In the genomic region with DNA sequence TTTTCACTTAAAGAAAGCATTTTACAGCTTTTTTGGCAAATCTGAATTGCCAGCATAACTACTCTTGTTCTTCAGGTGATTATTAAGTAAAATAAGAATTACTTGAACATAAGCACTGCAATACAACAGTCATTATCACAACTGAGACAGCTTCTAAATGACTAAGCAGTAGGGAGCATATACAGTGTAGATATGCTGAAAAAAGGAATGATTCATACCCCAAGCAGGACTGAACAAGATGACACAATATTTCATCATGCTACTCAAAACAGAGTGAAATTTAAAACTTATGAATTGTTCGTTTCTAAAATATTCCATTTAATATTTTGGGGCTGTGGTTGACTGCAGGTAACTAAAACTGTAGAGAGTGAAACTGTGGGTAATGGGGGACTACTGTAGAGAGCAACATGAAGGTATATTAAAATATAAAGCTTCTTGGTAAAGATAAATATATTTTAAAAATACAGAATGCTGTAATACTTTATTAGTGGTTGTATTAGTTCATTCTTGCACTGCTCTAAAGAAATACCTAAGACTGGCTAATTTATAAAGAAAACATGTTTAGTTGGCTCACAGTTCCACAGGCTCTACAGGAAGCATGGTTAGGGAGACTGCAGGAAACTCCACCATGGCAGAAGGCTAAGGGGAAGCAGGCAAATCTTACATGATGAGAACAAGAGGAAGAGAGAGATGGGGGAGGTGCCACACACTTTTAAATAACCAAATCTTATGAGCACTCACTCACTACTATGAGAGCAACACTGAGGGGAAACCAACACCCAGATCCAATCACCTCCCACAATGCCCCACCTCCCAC, we compare ENCODE assay signal across 9 cellular contexts.
DNase-seq lines count a peak whose midpoint lies in the region; ATAC-seq lines count a peak whose summit lies in the region.
"Had no signal": no experiment of that assay in that cellular context is flagged by ENCODE, and none has a peak within 500 bp of the region (broad histone marks: within the 10 kb centered on the region; RNA-seq: fewer than 3 reads in every experiment).

No MANE protein-coding gene starts in this region.

- H3K27ac Mint-ChIP-seq in activated T-helper 17 cell treated with anti-CD3 and anti-CD28 coated beads, Interleukin-2, amount 50 U/mL, for 72 hours = no peak overlapping the region
- H3K27ac Mint-ChIP-seq: activated B cell treated with CpG ODN at 0.5 μM for 24 hours had no signal

- peaks cover 6% of the 10 kb centered on the region for H3K27me3 Mint-ChIP-seq in activated T-helper 17 cell treated with anti-CD3 and anti-CD28 coated beads, Interleukin-2, amount 50 U/mL, for 72 hours
- H3K27me3 Mint-ChIP-seq: activated B cell treated with CpG ODN at 0.5 μM for 24 hours had no signal

- DNase-seq in skeletal muscle cell (ENCODE audit: low read depth) = peak; percentile 73
- DNase-seq in inferior parietal cortex (ENCODE audit: extremely low spot score) = no peak
- no peak for DNase-seq in HK-2 (ENCODE audit: unreplicated experiment)
- DNase-seq: activated B cell treated with CpG ODN at 0.5 μM for 24 hours, NCI-H187 had no signal

- ATAC-seq in GM18873 (IDR thresholded peaks at IDR 0.05; ENCODE audit: low FRiP score, unreplicated experiment) (peak; percentile 61), HG03280 (IDR thresholded peaks at IDR 0.05; ENCODE audit: unreplicated experiment) (peak; percentile 55), GM19455 (IDR thresholded peaks at IDR 0.05; ENCODE audit: unreplicated experiment) (no peak)
- ATAC-seq in activated T-helper 17 cell treated with anti-CD3 and anti-CD28 coated beads, Interleukin-2, amount 50 U/mL, for 72 hours (replicated peaks) = peak; percentile 78

- no peak overlapping the region for H3K4me3 Mint-ChIP-seq in activated T-helper 17 cell treated with anti-CD3 and anti-CD28 coated beads, Interleukin-2, amount 50 U/mL, for 72 hours
- H3K4me3 Mint-ChIP-seq: activated B cell treated with CpG ODN at 0.5 μM for 24 hours had no signal

- no peaks in the 10 kb centered on the region for H3K36me3 Mint-ChIP-seq in activated T-helper 17 cell treated with anti-CD3 and anti-CD28 coated beads, Interleukin-2, amount 50 U/mL, for 72 hours (ENCODE audit: low read depth)

- peaks cover 18% of the 10 kb centered on the region for H3K9me3 Mint-ChIP-seq in activated T-helper 17 cell treated with anti-CD3 and anti-CD28 coated beads, Interleukin-2, amount 50 U/mL, for 72 hours

- H3K4me1 Mint-ChIP-seq in activated T-helper 17 cell treated with anti-CD3 and anti-CD28 coated beads, Interleukin-2, amount 50 U/mL, for 72 hours = no peaks in the 10 kb centered on the region

- H3K4me3 ChIP-seq in skeletal muscle cell (ENCODE audit: low read depth, low read length) = no peak overlapping the region
